In genomic region chr2:241540766-241541561, GRCh38 we compare ENCODE assay signal across 1 cellular context.
TF ChIP-seq lines count a peak whose summit lies in the region.

No MANE protein-coding gene starts in this region.

TF ChIP-seq in SK-N-SH, 30 proteins besides CTCF, POLR2A, EP300 and RAD21 (continued from another document):
- no peak for TF ChIP-seq REST (IDR thresholded peaks at IDR 0.05; ENCODE audit: low read depth, low read length)
- TF ChIP-seq JUND (IDR thresholded peaks at IDR 0.05): no peak
- TF ChIP-seq USF1 (IDR thresholded peaks at IDR 0.05; ENCODE audit: borderline replicate concordance, low read depth): no peak
- TF ChIP-seq EZH2phosphoT487 (IDR thresholded peaks at IDR 0.05; ENCODE audit: borderline replicate concordance, low read depth): no peak
- no peak for TF ChIP-seq ELF1 (IDR thresholded peaks at IDR 0.05)
- TF ChIP-seq ZBTB33 (IDR thresholded peaks at IDR 0.05; ENCODE audit: borderline replicate concordance, low read depth): no peak
- TF ChIP-seq NFIC (IDR thresholded peaks at IDR 0.05; ENCODE audit: borderline replicate concordance): no peak
- TF ChIP-seq TAF1 (IDR thresholded peaks at IDR 0.05; ENCODE audit: borderline replicate concordance, low read depth, low read length): no peak
- no peak for TF ChIP-seq CHD2 (IDR thresholded peaks at IDR 0.05; ENCODE audit: low read length, partially characterized antibody)
- no peak for TF ChIP-seq RFX5 (IDR thresholded peaks at IDR 0.05; ENCODE audit: low read length)
- no peak for TF ChIP-seq SIN3A (IDR thresholded peaks at IDR 0.05; ENCODE audit: borderline replicate concordance, low read depth, low read length)
- no peak for TF ChIP-seq NRF1 (IDR thresholded peaks at IDR 0.05; ENCODE audit: low read depth, low read length)
- no peak for TF ChIP-seq GATA2 (CRISPR knock-in tag; IDR thresholded peaks at IDR 0.05)
